16 cellular contexts compared by ENCODE assay signal in genomic region chr5:139675213-139675612, GRCh38. TPM values are rescaled to one million over a fixed set of nuclear protein-coding genes. Genes with fewer than 3 reads are reported as not detected.
DNase-seq lines count a peak whose midpoint lies in the region; ATAC-seq and TF ChIP-seq lines count a peak whose summit lies in the region.
"Had no signal": no experiment of that assay in that cellular context is flagged by ENCODE, and none has a peak within 500 bp of the region (broad histone marks: within the 10 kb centered on the region; RNA-seq: fewer than 3 reads in every experiment).

No MANE protein-coding gene starts in this region.

- WGBS in psoas muscle, 3 donors, result 23 to 46% (median 39%) methylated on average over 4 of the region's 4 CpGs

- H3K9me3 Mint-ChIP-seq in CD4-positive, alpha-beta T cell, result no peaks in the 10 kb centered on the region
- H3K9me3 Mint-ChIP-seq in WTC11, result no peaks in the 10 kb centered on the region
- no peaks in the 10 kb centered on the region for H3K9me3 Mint-ChIP-seq in CD8-positive, alpha-beta T cell
- H3K9me3 Mint-ChIP-seq: stimulated activated naive CD8-positive, alpha-beta T cell treated with anti-CD3 and anti-CD28 coated beads, Interleukin-15, Interleukin-2, amounts not matched to agents 100 ng/mL and 50 ng/mL, for 24 hours had no signal

- H3K9me3 ChIP-seq in CD4-positive, alpha-beta T cell (ENCODE audit: control insufficient read depth, low read length), result no peaks in the 10 kb centered on the region
- H3K9me3 ChIP-seq in psoas muscle (no peaks in the 10 kb centered on the region), MG63 (no peaks in the 10 kb centered on the region)
- no peaks in the 10 kb centered on the region for H3K9me3 ChIP-seq in CD8-positive, alpha-beta T cell (ENCODE audit: low read length)

- DNase-seq in CD4-positive, alpha-beta T cell, result no peak
- DNase-seq in WTC11 (ENCODE audit: low spot score), result no peak
- DNase-seq in kidney tubule cell (ENCODE audit: low spot score), result peak; percentile 40
- DNase-seq in psoas muscle, result no peak
- no peak for DNase-seq in dermis blood vessel endothelial cell
- DNase-seq in CD8-positive, alpha-beta T cell, result no peak
- no peak for DNase-seq in MG63
- DNase-seq in midbrain (lab: John Stamatoyannopoulos, UW), result no peak
- DNase-seq: activated gamma-delta T cell; DMS79; effector CD8-positive, alpha-beta T cell; HCEC 1CT; KG1; NCI-H146 had no signal

- TF ChIP-seq CTCF in CD4-positive, alpha-beta T cell (IDR thresholded peaks at IDR 0.05), result no peak
- TF ChIP-seq CTCF in WTC11 (IDR thresholded peaks at IDR 0.05) (no peak), psoas muscle (IDR thresholded peaks at IDR 0.05) (no peak)
- TF ChIP-seq CTCF in CD8-positive, alpha-beta T cell (IDR thresholded peaks at IDR 0.05), result no peak

- H3K4me1 Mint-ChIP-seq in CD4-positive, alpha-beta T cell (ENCODE audit: low read depth), result peaks cover 6% of the 10 kb centered on the region
- H3K4me1 Mint-ChIP-seq in WTC11, result peaks cover 54% of the 10 kb centered on the region
- peaks cover 14% of the 10 kb centered on the region for H3K4me1 Mint-ChIP-seq in CD8-positive, alpha-beta T cell (ENCODE audit: low read depth)

- CTCF ChIA-PET in CD4-positive, alpha-beta T cell (lab: Charles Lee), result no interaction called here
- CTCF ChIA-PET in WTC11 (lab: Charles Lee), result interaction anchor here (0.6 to 2.4 kb wide), 2 partner anchors 17 to 90 kb away, joined by 3 to 10 read pairs; no protein-coding TSS in a partner anchor
- CTCF ChIA-PET in CD8-positive, alpha-beta T cell (lab: Charles Lee), result interaction anchor here (0.9 to 1.3 kb wide), 3 partner anchors 15 to 42 kb away, joined by 3 to 6 read pairs (median 4); no protein-coding TSS in a partner anchor

- no peak overlapping the region for H3K4me3 ChIP-seq in psoas muscle
- H3K4me3 ChIP-seq in CD8-positive, alpha-beta T cell (ENCODE audit: low read depth, low read length), result no peak overlapping the region
- no peak overlapping the region for H3K4me3 ChIP-seq in MG63

- peaks cover 0 to 5% of the 10 kb centered on the region in 2 donors for H3K36me3 ChIP-seq in psoas muscle (ENCODE audit: insufficient read depth in 1 of 2, low read depth in 1 of 2)
- no peaks in the 10 kb centered on the region for H3K36me3 ChIP-seq in CD8-positive, alpha-beta T cell (ENCODE audit: insufficient read depth, low read length)
- peaks cover 68% of the 10 kb centered on the region for H3K36me3 ChIP-seq in MG63

- no peaks in the 10 kb centered on the region for H3K36me3 Mint-ChIP-seq in CD4-positive, alpha-beta T cell (ENCODE audit: low read depth)
- peaks cover 5% of the 10 kb centered on the region for H3K36me3 Mint-ChIP-seq in WTC11
- peaks cover 2% of the 10 kb centered on the region for H3K36me3 Mint-ChIP-seq in CD8-positive, alpha-beta T cell

- no peak overlapping the region for H3K27ac ChIP-seq in CD4-positive, alpha-beta T cell (ENCODE audit: low read depth, low read length)
- peak overlapping the region; percentile 98 for H3K27ac ChIP-seq in psoas muscle
- no peak overlapping the region for H3K27ac ChIP-seq in CD8-positive, alpha-beta T cell (ENCODE audit: low read depth, low read length)

- intact Hi-C loops in CD4-positive, alpha-beta T cell (cut with DNase I, micrococcal nuclease), result no loop called here
- intact Hi-C loops in psoas muscle (cut with DNase I), result no loop called here
- intact Hi-C loops in CD8-positive, alpha-beta T cell (cut with DNase I, micrococcal nuclease), result no loop called here

- peaks cover 89% of the 10 kb centered on the region for H3K4me1 ChIP-seq in psoas muscle
- H3K4me1 ChIP-seq in CD8-positive, alpha-beta T cell (ENCODE audit: insufficient read depth, low read length), result peaks cover 16% of the 10 kb centered on the region

- peak overlapping the region; percentile 1 for H3K27ac Mint-ChIP-seq in CD4-positive, alpha-beta T cell
- peak overlapping the region; percentile 80 for H3K27ac Mint-ChIP-seq in WTC11
- no peak overlapping the region for H3K27ac Mint-ChIP-seq in CD8-positive, alpha-beta T cell
- H3K27ac Mint-ChIP-seq: stimulated activated naive CD8-positive, alpha-beta T cell treated with anti-CD3 and anti-CD28 coated beads, Interleukin-15, Interleukin-2, amounts not matched to agents 100 ng/mL and 50 ng/mL, for 24 hours had no signal

- no peaks in the 10 kb centered on the region for H3K27me3 ChIP-seq in CD4-positive, alpha-beta T cell (ENCODE audit: control insufficient read depth, insufficient read depth, low read length)
- H3K27me3 ChIP-seq in psoas muscle (ENCODE audit: insufficient read depth in 3 of 3, low read length in 2 of 3) (no peaks in the 10 kb centered on the region), MG63 (no peaks in the 10 kb centered on the region)
- no peaks in the 10 kb centered on the region for H3K27me3 ChIP-seq in CD8-positive, alpha-beta T cell (ENCODE audit: insufficient read depth, low read length)

- H3K27me3 Mint-ChIP-seq in CD4-positive, alpha-beta T cell, result no peaks in the 10 kb centered on the region
- no peaks in the 10 kb centered on the region for H3K27me3 Mint-ChIP-seq in WTC11 (ENCODE audit: low read depth)
- H3K27me3 Mint-ChIP-seq in CD8-positive, alpha-beta T cell (ENCODE audit: low read depth), result no peaks in the 10 kb centered on the region
- H3K27me3 Mint-ChIP-seq: stimulated activated naive CD8-positive, alpha-beta T cell treated with anti-CD3 and anti-CD28 coated beads, Interleukin-15, Interleukin-2, amounts not matched to agents 100 ng/mL and 50 ng/mL, for 24 hours had no signal

- POLR2A ChIA-PET in CD4-positive, alpha-beta T cell (lab: Charles Lee), result interaction anchor here (0.5 kb wide), 1 partner anchor 113 kb away, joined by 3 read pairs; no protein-coding TSS in a partner anchor
- POLR2A ChIA-PET in WTC11 (lab: Charles Lee), result interaction anchor here (0.8 kb wide), 1 partner anchor 36 kb away, joined by 3 read pairs; no protein-coding TSS in a partner anchor
- POLR2A ChIA-PET in CD8-positive, alpha-beta T cell (lab: Charles Lee), result no interaction called here

- no peak overlapping the region for H3K4me3 Mint-ChIP-seq in CD4-positive, alpha-beta T cell
- H3K4me3 Mint-ChIP-seq in WTC11, result no peak overlapping the region
- H3K4me3 Mint-ChIP-seq in CD8-positive, alpha-beta T cell, result no peak overlapping the region
- H3K4me3 Mint-ChIP-seq: stimulated activated naive CD8-positive, alpha-beta T cell treated with anti-CD3 and anti-CD28 coated beads, Interleukin-15, Interleukin-2, amounts not matched to agents 100 ng/mL and 50 ng/mL, for 24 hours had no signal

- ATAC-seq in CD4-positive, alpha-beta T cell (ENCODE audit: poor library complexity), result no peak
- ATAC-seq in WTC11 (no peak), psoas muscle (peak; percentile 16 to 36 (median 26))
- no peak for ATAC-seq in CD8-positive, alpha-beta T cell
- ATAC-seq: SK-N-SH treated with all-trans-retinoic acid at 6 μM for 48 hours had no signal

TF ChIP-seq in WTC11, 78 proteins besides CTCF, POLR2A, EP300 and RAD21 (continues in another document):
- TF ChIP-seq ZNF423 (CRISPR knock-in tag; IDR thresholded peaks at IDR 0.05), result no peak
- no peak for TF ChIP-seq IRF2 (CRISPR knock-in tag; IDR thresholded peaks at IDR 0.05; ENCODE audit: borderline replicate concordance, low read depth)
- TF ChIP-seq CREM (CRISPR knock-in tag; IDR thresholded peaks at IDR 0.05), result no peak
- no peak for TF ChIP-seq ZNF671 (CRISPR knock-in tag; IDR thresholded peaks at IDR 0.05)
- no peak for TF ChIP-seq RORB (CRISPR knock-in tag; IDR thresholded peaks at IDR 0.05)
- TF ChIP-seq GABPB1 (CRISPR knock-in tag; IDR thresholded peaks at IDR 0.05), result no peak
- TF ChIP-seq GTF2I (CRISPR knock-in tag; conservative IDR thresholded peaks at IDR 0.05), result no peak
- no peak for TF ChIP-seq JAZF1 (CRISPR knock-in tag; IDR thresholded peaks at IDR 0.05)
- TF ChIP-seq, protein P1, sequence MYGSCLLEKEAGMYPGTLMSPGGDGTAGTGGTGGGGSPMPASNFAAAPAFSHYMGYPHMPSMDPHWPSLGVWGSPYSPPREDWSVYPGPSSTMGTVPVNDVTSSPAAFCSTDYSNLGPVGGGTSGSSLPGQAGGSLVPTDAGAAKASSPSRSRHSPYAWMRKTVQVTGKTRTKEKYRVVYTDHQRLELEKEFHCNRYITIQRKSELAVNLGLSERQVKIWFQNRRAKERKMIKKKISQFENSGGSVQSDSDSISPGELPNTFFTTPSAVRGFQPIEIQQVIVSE (CRISPR knock-in tag; IDR thresholded peaks at IDR 0.05; ENCODE audit: borderline replicate concordance), result no peak
- TF ChIP-seq EMX1 (CRISPR knock-in tag; IDR thresholded peaks at IDR 0.05), result no peak
- no peak for TF ChIP-seq FOXP1 (CRISPR knock-in tag; IDR thresholded peaks at IDR 0.05; ENCODE audit: borderline replicate concordance)
- no peak for TF ChIP-seq SMAD3 (CRISPR knock-in tag; IDR thresholded peaks at IDR 0.05; ENCODE audit: borderline replicate concordance)
- no peak for TF ChIP-seq SOX15 (CRISPR knock-in tag; IDR thresholded peaks at IDR 0.05)

RNA-seq across cellular contexts. Expression of gene CXXC5, which starts 27.1 kb away (rescaled TPM):
- 1 to 10 TPM; 1.9 to 2.7 TPM for total RNA-seq in CD4-positive, alpha-beta T cell
- total RNA-seq in WTC11 (2021), result 77.5 to 97.2 TPM (median 78.0 TPM) in 3 replicates
- 10 to 100 TPM; 31.9 to 88.3 (median 48.5) TPM for total RNA-seq in psoas muscle
- 10 to 100 TPM; 24.5 to 48.5 (median 27.0) TPM for polyA plus RNA-seq in psoas muscle
- total RNA-seq in dermis blood vessel endothelial cell, result 29.6 and 36.1 TPM in 2 replicates
- 1 to 10 TPM; 4.1 to 4.7 TPM for total RNA-seq in CD8-positive, alpha-beta T cell
- total RNA-seq in MG63 (2014; rRNA removed; shearing (Covaris generic); ENCODE audit: low replicate concordance), result 133 and 193 TPM in 2 replicates

Comparison
In these comparisons a context has a peak if more than half of its experiments do, and no peak if none do; other contexts are left out.
1. ATAC-seq: peak in psoas muscle (4 of 4); none in CD4-positive, alpha-beta T cell (single experiment), WTC11 (single experiment) and CD8-positive, alpha-beta T cell (single experiment).